Comparison of ENCODE assay signal across 1 cellular context in genomic region chr5:10484774-10485141, GRCh38.
TF ChIP-seq lines count a peak whose summit lies in the region.

No MANE protein-coding gene starts in this region.

TF ChIP-seq in HCT116, 20 proteins besides CTCF, POLR2A, EP300 and RAD21:
- TF ChIP-seq ZFX (IDR thresholded peaks at IDR 0.05) (no peak), CBX3 (IDR thresholded peaks at IDR 0.05; ENCODE audit: low read depth) (no peak), ZNF274 (IDR thresholded peaks at IDR 0.05; ENCODE audit: low read depth, low read length) (no peak), SRF (IDR thresholded peaks at IDR 0.05; ENCODE audit: low read depth) (no peak), REST (IDR thresholded peaks at IDR 0.05; ENCODE audit: low read depth) (no peak), SIN3A (IDR thresholded peaks at IDR 0.05; ENCODE audit: low read depth) (no peak), ELF1 (IDR thresholded peaks at IDR 0.05; ENCODE audit: borderline replicate concordance, low read depth) (no peak), JUND (IDR thresholded peaks at IDR 0.05) (no peak), EZH2 (IDR thresholded peaks at IDR 0.05) (no peak), TCF7L2 (IDR thresholded peaks at IDR 0.05; ENCODE audit: borderline replicate concordance, extremely low read depth, insufficient read depth, insufficient read length) (no peak), POLR2AphosphoS5 (IDR thresholded peaks at IDR 0.05; ENCODE audit: low read depth, low read length) (no peak), YY1 (IDR thresholded peaks at IDR 0.05; ENCODE audit: extremely low read depth, insufficient replicate concordance, low read depth, low read length) (no peak), EZH2phosphoT487 (IDR thresholded peaks at IDR 0.05; ENCODE audit: borderline replicate concordance) (no peak), FOSL1 (IDR thresholded peaks at IDR 0.05; ENCODE audit: low read depth) (no peak)
- TF ChIP-seq, protein P1, sequence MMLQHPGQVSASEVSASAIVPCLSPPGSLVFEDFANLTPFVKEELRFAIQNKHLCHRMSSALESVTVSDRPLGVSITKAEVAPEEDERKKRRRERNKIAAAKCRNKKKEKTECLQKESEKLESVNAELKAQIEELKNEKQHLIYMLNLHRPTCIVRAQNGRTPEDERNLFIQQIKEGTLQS (IDR thresholded peaks at IDR 0.05): no peak
- TF ChIP-seq, protein P2, sequence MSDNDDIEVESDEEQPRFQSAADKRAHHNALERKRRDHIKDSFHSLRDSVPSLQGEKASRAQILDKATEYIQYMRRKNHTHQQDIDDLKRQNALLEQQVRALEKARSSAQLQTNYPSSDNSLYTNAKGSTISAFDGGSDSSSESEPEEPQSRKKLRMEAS (IDR thresholded peaks at IDR 0.05): no peak
